Comparison of ENCODE assay signal across 19 cellular contexts in the genomic region with DNA sequence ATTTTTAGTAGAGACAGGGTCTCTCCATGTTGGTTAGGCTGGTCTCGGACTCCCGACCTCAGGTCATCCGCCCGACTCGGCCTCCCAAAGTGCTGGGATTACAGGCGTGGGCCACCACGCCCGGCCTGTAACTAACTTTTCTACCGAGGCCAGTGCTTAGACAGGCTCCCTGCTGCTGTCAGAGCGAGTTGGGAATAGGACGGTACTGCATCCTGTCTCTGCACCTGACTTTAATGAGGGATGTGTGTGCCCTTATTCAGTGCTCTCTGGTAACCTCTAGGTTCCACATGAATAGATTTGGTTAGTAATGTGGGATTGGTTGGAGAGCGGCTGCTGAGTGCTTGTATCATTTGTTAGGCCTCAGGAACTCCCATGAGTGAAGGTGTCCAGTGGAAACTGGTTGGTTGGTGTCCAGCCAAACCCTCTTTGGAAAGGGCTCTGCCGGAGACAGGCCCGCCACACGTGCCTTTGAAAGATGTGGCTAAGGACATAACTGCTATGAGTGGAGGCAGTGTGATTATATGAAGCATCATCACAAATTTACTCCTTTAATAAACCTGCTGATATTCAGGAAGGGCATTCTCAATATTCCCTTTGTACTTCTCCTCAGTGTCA.
"Had no signal": no experiment of that assay in that cellular context is flagged by ENCODE, and none has a peak within 500 bp of the region (broad histone marks: within the 10 kb centered on the region; RNA-seq: fewer than 3 reads in every experiment).

No MANE protein-coding gene starts in this region.

- H3K9me3 ChIP-seq: neutrophil, pancreas, spleen, thoracic aorta had no signal

- DNase-seq: activated CD4-positive, alpha-beta memory T cell treated with anti-CD3 and anti-CD28 coated beads, Interleukin-2, amount 10 ng/mL, durations not matched to agents 7 days and 5 days; activated CD4-positive, alpha-beta T cell treated with anti-CD3 and anti-CD28 coated beads for 4 hours; activated CD4-positive, CD25-positive, alpha-beta regulatory T cell; activated effector memory CD4-positive, alpha-beta T cell treated with Interleukin-2 at 50 U/mL for 16 hours; activated naive CD4-positive, alpha-beta T cell treated with anti-CD3 and anti-CD28 coated beads for 36 hours; activated T-cell treated with anti-CD3 and anti-CD28 coated beads, Interleukin-2, amount 50 U/mL, for 72 hours; amygdala; cortex of kidney; immature natural killer cell; pancreas; spleen; stimulated activated CD4-positive, alpha-beta T cell treated with anti-CD3 and anti-CD28 coated beads, Interleukin-4, amount 100 ng/mL, for 1 hour; stimulated activated naive CD4-positive, alpha-beta T cell treated with Interleukin-2 at 50 U/mL for 16 hours; SW 1271; T-helper 17 cell had no signal

- H3K27me3 Mint-ChIP-seq: activated CD4-positive, alpha-beta memory T cell treated with anti-CD3 and anti-CD28 coated beads, Interleukin-2, amount 10 ng/mL, durations not matched to agents 7 days and 5 days; T-helper 17 cell; type B pancreatic cell had no signal

- H3K36me3 Mint-ChIP-seq: type B pancreatic cell had no signal

- H3K27me3 ChIP-seq: neutrophil, pancreas, spleen had no signal

- H3K4me3 Mint-ChIP-seq: activated CD4-positive, alpha-beta memory T cell treated with anti-CD3 and anti-CD28 coated beads, Interleukin-2, amount 10 ng/mL, durations not matched to agents 7 days and 5 days; activated naive CD4-positive, alpha-beta T cell treated with anti-CD3 and anti-CD28 coated beads for 36 hours; activated T-cell treated with anti-CD3 and anti-CD28 coated beads, Interleukin-2, amount 50 U/mL, for 72 hours; immature natural killer cell; nephron; T-helper 17 cell; type B pancreatic cell had no signal

- H3K4me3 ChIP-seq: pancreas, spleen, thoracic aorta had no signal

- H3K36me3 ChIP-seq: neutrophil, pancreas had no signal

- H3K27ac ChIP-seq: neutrophil, spleen, thoracic aorta had no signal

- H3K27ac Mint-ChIP-seq: activated CD4-positive, alpha-beta memory T cell treated with anti-CD3 and anti-CD28 coated beads, Interleukin-2, amount 10 ng/mL, durations not matched to agents 7 days and 5 days; activated naive CD4-positive, alpha-beta T cell treated with anti-CD3 and anti-CD28 coated beads for 36 hours; activated T-cell treated with anti-CD3 and anti-CD28 coated beads, Interleukin-2, amount 50 U/mL, for 72 hours; immature natural killer cell; T-helper 17 cell; type B pancreatic cell had no signal

- H3K4me1 Mint-ChIP-seq: activated CD4-positive, alpha-beta memory T cell treated with anti-CD3 and anti-CD28 coated beads, Interleukin-2, amount 10 ng/mL, durations not matched to agents 7 days and 5 days; T-helper 17 cell had no signal

- H3K9me3 Mint-ChIP-seq: activated CD4-positive, alpha-beta memory T cell treated with anti-CD3 and anti-CD28 coated beads, Interleukin-2, amount 10 ng/mL, durations not matched to agents 7 days and 5 days; activated naive CD4-positive, alpha-beta T cell treated with anti-CD3 and anti-CD28 coated beads for 36 hours; activated T-cell treated with anti-CD3 and anti-CD28 coated beads, Interleukin-2, amount 50 U/mL, for 72 hours; immature natural killer cell; nephron; type B pancreatic cell had no signal

- ATAC-seq: activated T-cell treated with anti-CD3 and anti-CD28 coated beads, Interleukin-2, amount 50 U/mL, for 72 hours; T-helper 17 cell had no signal
